In genomic region chr17:35460354-35460851, GRCh38 we compare ENCODE assay signal across 8 cellular contexts. TPM values are rescaled to one million over a fixed set of nuclear protein-coding genes. Genes with fewer than 3 reads are reported as not detected.
A peak's percentile ranks its signal among the peaks of the same experiment; 100 is the strongest.
DNase-seq lines count a peak whose midpoint lies in the region; ATAC-seq and TF ChIP-seq lines count a peak whose summit lies in the region.

No MANE protein-coding gene starts in this region.

- DNase-seq in LoVo (ENCODE audit: low spot score) (peak; percentile 27), foreskin keratinocyte (peak in 1 of 2 donors; percentile 13), retina (peak; percentile 47), medulla oblongata (ENCODE audit: extremely low spot score) (no peak), brain microvascular endothelial cell (no peak)
- peak; percentile 80 for DNase-seq in activated CD8-positive, alpha-beta memory T cell treated with anti-CD3 and anti-CD28 coated beads for 24 hours

- H3K36me3 ChIP-seq in ES-I3 (ENCODE audit: insufficient read depth, low read length) = no peaks in the 10 kb centered on the region
- H3K36me3 ChIP-seq in brain microvascular endothelial cell (replicated peaks) = no peaks in the 10 kb centered on the region

- peaks cover 2% of the 10 kb centered on the region; the same call in 1 of the 2 replicates for H3K9me3 ChIP-seq in ES-I3 (ENCODE audit: control insufficient read depth, insufficient read depth, low read length)

- H3K27ac ChIP-seq in foreskin keratinocyte = no peak overlapping the region
- no peak overlapping the region for H3K27ac ChIP-seq in brain microvascular endothelial cell

- no peaks in the 10 kb centered on the region for H3K4me1 ChIP-seq in ES-I3 (ENCODE audit: insufficient read depth, low read length)
- H3K4me1 ChIP-seq in foreskin keratinocyte = no peaks in the 10 kb centered on the region

- H3K9ac ChIP-seq in ES-I3 (ENCODE audit: low read depth, low read length) = peak overlapping the region; percentile 45; the same call in 1 of the 2 replicates

- TF ChIP-seq CTCF in foreskin keratinocyte (conservative IDR thresholded peaks at IDR 0.05) (no peak), brain microvascular endothelial cell (IDR thresholded peaks at IDR 0.05; ENCODE audit: low read depth, low read length, missing control alignments) (no peak)

- no peak overlapping the region for H3K4me3 ChIP-seq in brain microvascular endothelial cell (ENCODE audit: low read depth, low read length)

- peaks cover 93% of the 10 kb centered on the region for H3K27me3 ChIP-seq in foreskin keratinocyte
- H3K27me3 ChIP-seq in brain microvascular endothelial cell (replicated peaks) = peaks cover 50% of the 10 kb centered on the region

- in situ Hi-C loops in brain microvascular endothelial cell (cut with HindIII; ENCODE audit: low pct_ligation_motif_present, low sequenced_read_pairs) = no loop called here

- ATAC-seq in GM21528 (IDR thresholded peaks at IDR 0.05; ENCODE audit: low FRiP score, unreplicated experiment) = peak; percentile 89
- peak; percentile 78 for ATAC-seq in foreskin keratinocyte

RNA-seq across cellular contexts. Expression of gene SLFN13, which starts 11.8 kb away (rescaled TPM):
- 2.8 and 3.7 TPM in 2 replicates for total RNA-seq in foreskin keratinocyte
- polyA plus RNA-seq in foreskin keratinocyte = 1.1 and 1.3 TPM in 2 replicates

RNA-seq across cellular contexts. Expression of gene SLFN12, which starts 28.1 kb away (rescaled TPM):
- 8.4 and 13.1 TPM in 2 replicates for total RNA-seq in foreskin keratinocyte
- 4.6 and 5.4 TPM in 2 replicates for polyA plus RNA-seq in foreskin keratinocyte

Comparison
In these comparisons a context has a peak if more than half of its experiments do, and no peak if none do; other contexts are left out.
1. DNase-seq: peak in LoVo (single experiment), activated CD8-positive, alpha-beta memory T cell treated with anti-CD3 and anti-CD28 coated beads for 24 hours (single experiment) and retina (single experiment); none in medulla oblongata (single experiment) and brain microvascular endothelial cell (single experiment).